In the genomic region with DNA sequence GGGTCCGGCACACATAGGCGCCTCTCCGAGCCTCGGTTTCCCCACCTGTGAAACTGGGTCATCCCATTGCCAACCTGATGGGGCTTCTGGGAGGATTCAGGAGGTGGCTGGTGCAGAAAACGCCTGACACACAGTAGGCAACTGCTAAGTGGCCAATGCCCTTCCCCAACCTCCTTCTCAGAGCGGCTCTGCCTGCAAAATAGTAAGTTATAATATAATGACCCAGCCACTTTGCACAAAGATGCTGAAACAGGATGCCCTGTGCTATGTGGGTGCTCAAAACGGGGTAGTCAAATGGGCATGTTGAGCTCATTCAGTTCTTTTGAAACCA, we compare ENCODE assay signal across 1 cellular context.
TF ChIP-seq lines count a peak whose summit lies in the region.

No MANE protein-coding gene starts in this region.

TF ChIP-seq in HCT116, 20 proteins besides CTCF, POLR2A, EP300 and RAD21 (continued from another document):
- TF ChIP-seq, protein P1, sequence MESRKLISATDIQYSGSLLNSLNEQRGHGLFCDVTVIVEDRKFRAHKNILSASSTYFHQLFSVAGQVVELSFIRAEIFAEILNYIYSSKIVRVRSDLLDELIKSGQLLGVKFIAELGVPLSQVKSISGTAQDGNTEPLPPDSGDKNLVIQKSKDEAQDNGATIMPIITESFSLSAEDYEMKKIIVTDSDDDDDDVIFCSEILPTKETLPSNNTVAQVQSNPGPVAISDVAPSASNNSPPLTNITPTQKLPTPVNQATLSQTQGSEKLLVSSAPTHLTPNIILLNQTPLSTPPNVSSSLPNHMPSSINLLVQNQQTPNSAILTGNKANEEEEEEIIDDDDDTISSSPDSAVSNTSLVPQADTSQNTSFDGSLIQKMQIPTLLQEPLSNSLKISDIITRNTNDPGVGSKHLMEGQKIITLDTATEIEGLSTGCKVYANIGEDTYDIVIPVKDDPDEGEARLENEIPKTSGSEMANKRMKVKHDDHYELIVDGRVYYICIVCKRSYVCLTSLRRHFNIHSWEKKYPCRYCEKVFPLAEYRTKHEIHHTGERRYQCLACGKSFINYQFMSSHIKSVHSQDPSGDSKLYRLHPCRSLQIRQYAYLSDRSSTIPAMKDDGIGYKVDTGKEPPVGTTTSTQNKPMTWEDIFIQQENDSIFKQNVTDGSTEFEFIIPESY (IDR thresholded peaks at IDR 0.05; ENCODE audit: extremely low read depth, insufficient replicate concordance, low read length): no peak
- TF ChIP-seq EZH2phosphoT487 (IDR thresholded peaks at IDR 0.05; ENCODE audit: borderline replicate concordance) (no peak), SIN3A (IDR thresholded peaks at IDR 0.05; ENCODE audit: low read depth) (no peak), CBX3 (IDR thresholded peaks at IDR 0.05; ENCODE audit: low read depth) (no peak)
